Comparison of ENCODE assay signal across 10 cellular contexts in genomic region chr10:43230101-43230908, GRCh38.
A peak's percentile ranks its signal among the peaks of the same experiment; 100 is the strongest.
DNase-seq lines count a peak whose midpoint lies in the region; ATAC-seq and TF ChIP-seq lines count a peak whose summit lies in the region.
"Had no signal": no experiment of that assay in that cellular context is flagged by ENCODE, and none has a peak within 500 bp of the region (broad histone marks: within the 10 kb centered on the region; RNA-seq: fewer than 3 reads in every experiment).

No MANE protein-coding gene starts in this region.

- peak overlapping the region; percentile 11 for H3K4me3 Mint-ChIP-seq in activated naive CD4-positive, alpha-beta T cell treated with anti-CD3 and anti-CD28 coated beads, Interleukin-2, amount 50 U/mL, for 24 hours
- H3K4me3 Mint-ChIP-seq: stimulated activated naive CD8-positive, alpha-beta T cell treated with anti-CD3 and anti-CD28 coated beads, Interleukin-15, Interleukin-2, amounts not matched to agents 100 ng/mL and 50 ng/mL, for 24 hours had no signal

- no peaks in the 10 kb centered on the region for H3K79me2 ChIP-seq in Loucy (ENCODE audit: insufficient read depth, low read length)
- H3K79me2 ChIP-seq: parathyroid adenoma had no signal

- peaks cover 12% of the 10 kb centered on the region for H3K27me3 Mint-ChIP-seq in activated naive CD4-positive, alpha-beta T cell treated with anti-CD3 and anti-CD28 coated beads, Interleukin-2, amount 50 U/mL, for 24 hours

- no peaks in the 10 kb centered on the region for H3K27me3 ChIP-seq in Loucy (ENCODE audit: insufficient read depth, low read length, poor library complexity, severe bottlenecking)

- H3K9me2 ChIP-seq in Loucy (replicated peaks; ENCODE audit: low read depth, low read length) = no peaks in the 10 kb centered on the region

- no peaks in the 10 kb centered on the region for H3K9me3 Mint-ChIP-seq in activated naive CD4-positive, alpha-beta T cell treated with anti-CD3 and anti-CD28 coated beads, Interleukin-2, amount 50 U/mL, for 24 hours
- H3K9me3 Mint-ChIP-seq: stimulated activated naive CD8-positive, alpha-beta T cell treated with anti-CD3 and anti-CD28 coated beads, Interleukin-15, Interleukin-2, amounts not matched to agents 100 ng/mL and 50 ng/mL, for 24 hours had no signal

- no peaks in the 10 kb centered on the region for H3K9me3 ChIP-seq in Loucy (ENCODE audit: insufficient read depth, low read depth, low read length)

- H3K4me2 ChIP-seq in Loucy (ENCODE audit: low read depth, low read length, poor library complexity, severe bottlenecking) = peak overlapping the region; percentile 69

- no peaks in the 10 kb centered on the region for H3F3A ChIP-seq in Loucy (ENCODE audit: low read depth)

- ATAC-seq in stimulated activated naive CD8-positive, alpha-beta T cell treated with anti-CD3 and anti-CD28 coated beads, Interleukin-15, Interleukin-2, amounts not matched to agents 100 U/mL and 50 U/mL, for 24 hours = no peak
- ATAC-seq in GM19035 (IDR thresholded peaks at IDR 0.05; ENCODE audit: unreplicated experiment) = no peak

- peaks cover 22% of the 10 kb centered on the region for H3K4me1 ChIP-seq in Loucy (ENCODE audit: insufficient read depth, low read length, poor library complexity, severe bottlenecking)
- H3K4me1 ChIP-seq: parathyroid adenoma had no signal

- peak overlapping the region; percentile 26; the same call in 1 of the 2 replicates for H2AFZ ChIP-seq in Loucy (ENCODE audit: low read length)

- no peaks in the 10 kb centered on the region for H4K20me1 ChIP-seq in Loucy (ENCODE audit: insufficient read depth, low read length, poor library complexity, severe bottlenecking)

- no peaks in the 10 kb centered on the region for H3K36me3 Mint-ChIP-seq in activated naive CD4-positive, alpha-beta T cell treated with anti-CD3 and anti-CD28 coated beads, Interleukin-2, amount 50 U/mL, for 24 hours

- no peak for TF ChIP-seq CTCF in Loucy (conservative IDR thresholded peaks at IDR 0.05; ENCODE audit: low read length)

- DNase-seq in iPS-NIHi11 (ENCODE audit: low spot score) (peak; percentile 57), SKM-1 treated with dmso at 0.1 percent for 144 hours (lab: John Stamatoyannopoulos, UW; ENCODE audit: unreplicated experiment) (no peak), DMS79 treated with DMSO at 0.1 percent for 48 hours (lab: John Stamatoyannopoulos, UW) (no peak)
- peak; percentile 3 for DNase-seq in stimulated activated naive CD8-positive, alpha-beta T cell treated with anti-CD3 and anti-CD28 coated beads, Interleukin-15, Interleukin-2, amounts not matched to agents 100 U/mL and 50 U/mL, for 24 hours
- DNase-seq: GOT3 had no signal

- no peaks in the 10 kb centered on the region for H3K36me3 ChIP-seq in Loucy (ENCODE audit: insufficient read depth, low read length)

- peaks cover 19% of the 10 kb centered on the region for H3K4me1 Mint-ChIP-seq in activated naive CD4-positive, alpha-beta T cell treated with anti-CD3 and anti-CD28 coated beads, Interleukin-2, amount 50 U/mL, for 24 hours

- no peak overlapping the region for H3K4me3 ChIP-seq in Loucy (ENCODE audit: low read length, poor library complexity, severe bottlenecking)

- no peak overlapping the region for H3K27ac Mint-ChIP-seq in activated naive CD4-positive, alpha-beta T cell treated with anti-CD3 and anti-CD28 coated beads, Interleukin-2, amount 50 U/mL, for 24 hours
- H3K27ac Mint-ChIP-seq: stimulated activated naive CD8-positive, alpha-beta T cell treated with anti-CD3 and anti-CD28 coated beads, Interleukin-15, Interleukin-2, amounts not matched to agents 100 ng/mL and 50 ng/mL, for 24 hours had no signal

- H3K9ac ChIP-seq in Loucy (ENCODE audit: low read depth, low read length, poor library complexity, severe bottlenecking) = peak overlapping the region; percentile 57
- H3K9ac ChIP-seq: parathyroid adenoma had no signal

Comparison
In these comparisons a context has a peak if more than half of its experiments do, and no peak if none do; other contexts are left out.
1. DNase-seq: peak in iPS-NIHi11 (single experiment) and stimulated activated naive CD8-positive, alpha-beta T cell treated with anti-CD3 and anti-CD28 coated beads, Interleukin-15, Interleukin-2, amounts not matched to agents 100 U/mL and 50 U/mL, for 24 hours (single experiment); none in SKM-1 treated with dmso at 0.1 percent for 144 hours (single experiment) and DMS79 treated with DMSO at 0.1 percent for 48 hours (single experiment).